In the genomic region with DNA sequence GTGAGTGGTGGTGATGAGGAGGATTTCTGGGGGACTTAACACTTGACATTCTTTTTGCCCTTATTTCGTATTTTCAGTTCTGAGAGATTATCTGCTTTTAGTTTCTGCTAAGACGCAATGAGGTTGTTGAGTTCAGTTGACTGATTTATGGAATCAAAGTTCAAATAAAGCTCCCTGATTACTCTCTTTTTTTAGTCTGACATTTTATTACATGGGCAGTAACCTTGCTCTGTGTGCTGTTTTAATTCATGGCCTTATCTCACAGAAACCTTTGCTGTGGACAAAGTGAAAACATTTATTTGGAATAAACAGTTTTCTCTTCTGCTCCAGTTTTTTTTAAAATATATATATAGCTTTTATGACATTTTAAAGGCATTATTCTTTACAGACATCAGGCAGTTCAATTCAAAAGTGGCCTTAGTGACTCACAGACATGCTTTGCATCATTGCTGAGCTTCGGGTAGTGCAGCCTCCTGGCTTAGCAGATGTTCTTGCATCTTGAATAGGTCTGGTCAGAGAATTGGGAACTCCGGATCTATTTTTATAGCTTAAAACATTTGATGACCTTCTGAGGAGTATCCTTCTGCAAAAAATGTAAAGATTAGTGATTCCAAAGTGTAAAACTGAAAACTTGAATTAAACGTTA, we compare ENCODE assay signal across 19 cellular contexts.
"Had no signal": no experiment of that assay in that cellular context is flagged by ENCODE, and none has a peak within 500 bp of the region (broad histone marks: within the 10 kb centered on the region; RNA-seq: fewer than 3 reads in every experiment).

No MANE protein-coding gene starts in this region.

- H3K4me3 ChIP-seq: tibial nerve, vagina had no signal

- ATAC-seq: activated CD8-positive, alpha-beta memory T cell treated with anti-CD3 and anti-CD28 coated beads, Interleukin-2, amount 10 ng/mL, durations not matched to agents 7 days and 5 days; activated T-helper 17 cell treated with anti-CD3 and anti-CD28 coated beads, Interleukin-2, amount 50 U/mL, for 72 hours; effector memory CD8-positive, alpha-beta T cell; left ventricle myocardium superior; naive thymus-derived CD8-positive, alpha-beta T cell; stimulated activated naive CD8-positive, alpha-beta T cell treated with anti-CD3 and anti-CD28 coated beads, Interleukin-15, Interleukin-2, amounts not matched to agents 100 U/mL and 50 U/mL, for 24 hours had no signal

- H3K27ac ChIP-seq: tibial nerve, vagina, WERI-Rb-1 had no signal

- H3K4me1 ChIP-seq: tibial nerve, vagina had no signal

- H3K36me3 ChIP-seq: tibial nerve, vagina, WERI-Rb-1 had no signal

- H3K27me3 ChIP-seq: tibial nerve, vagina had no signal

- H3K9me3 ChIP-seq: tibial nerve, vagina had no signal

- DNase-seq: activated CD4-positive, alpha-beta memory T cell treated with anti-CD3 and anti-CD28 coated beads for 36 hours; activated CD8-positive, alpha-beta memory T cell treated with anti-CD3 and anti-CD28 coated beads, Interleukin-2, amount 10 ng/mL, durations not matched to agents 7 days and 5 days; activated naive CD4-positive, alpha-beta T cell; activated naive CD8-positive, alpha-beta T cell treated with anti-CD3 and anti-CD28 coated beads for 36 hours; amygdala; effector memory CD8-positive, alpha-beta T cell; head of caudate nucleus; left ventricle myocardium superior; naive thymus-derived CD8-positive, alpha-beta T cell; nucleus accumbens; retina; stimulated activated naive CD8-positive, alpha-beta T cell treated with anti-CD3 and anti-CD28 coated beads, Interleukin-15, Interleukin-2, amounts not matched to agents 100 U/mL and 50 U/mL, for 24 hours; substantia nigra; SW 1271; T-helper 2 cell; WERI-Rb-1 had no signal
